ENCODE assay signal across 14 cellular contexts in genomic region chr1:3279182-3279470, GRCh38.
DNase-seq lines count a peak whose midpoint lies in the region; ATAC-seq and TF ChIP-seq lines count a peak whose summit lies in the region.
"Had no signal": no experiment of that assay in that cellular context is flagged by ENCODE, and none has a peak within 500 bp of the region (broad histone marks: within the 10 kb centered on the region; RNA-seq: fewer than 3 reads in every experiment).

No MANE protein-coding gene starts in this region.

- TF ChIP-seq CTCF in thyroid gland (IDR thresholded peaks at IDR 0.05), result no peak
- TF ChIP-seq CTCF in OCI-LY7 (conservative IDR thresholded peaks at IDR 0.05; ENCODE audit: low read length), result no peak
- no peak for TF ChIP-seq CTCF in upper lobe of right lung (IDR thresholded peaks at IDR 0.05)

- H3K27me3 ChIP-seq in thyroid gland (no peaks in the 10 kb centered on the region), upper lobe of right lung (no peaks in the 10 kb centered on the region)

- H3K27ac ChIP-seq in thyroid gland, result peak overlapping the region; percentile 7 to 91 (median 82)
- H3K27ac ChIP-seq in OCI-LY7 (ENCODE audit: low read depth, low read length, poor library complexity, severe bottlenecking), result no peak overlapping the region
- H3K27ac ChIP-seq in upper lobe of right lung, result no peak overlapping the region
- H3K27ac ChIP-seq: BLaER1 treated with 17β-estradiol and CSF1 and Interleukin-3, amounts not matched to agents 10 nM and 100 nM; HL-60 had no signal

- DNase-seq in M059J (ENCODE audit: low read depth) (peak; percentile 18), RPMI7951 (ENCODE audit: low read depth) (peak; percentile 22), midbrain (lab: John Stamatoyannopoulos, UW) (peak; percentile 14), thyroid gland (peak in 1 of 2 donors; percentile 19), OCI-LY7 (ENCODE audit: low spot score) (no peak), upper lobe of right lung (no peak)
- DNase-seq: Calu3, DMS79 treated with DMSO at 0.1 percent for 48 hours, GF-D8, H9 had no signal

- no peaks in the 10 kb centered on the region for H3K9me3 ChIP-seq in thyroid gland
- H3K9me3 ChIP-seq in OCI-LY7 (ENCODE audit: low read length), result no peaks in the 10 kb centered on the region
- H3K9me3 ChIP-seq in upper lobe of right lung, result no peaks in the 10 kb centered on the region
- H3K9me3 ChIP-seq: BLaER1 treated with 17β-estradiol and CSF1 and Interleukin-3, amounts not matched to agents 10 nM and 100 nM had no signal

- ATAC-seq in HG03571 (IDR thresholded peaks at IDR 0.05; ENCODE audit: unreplicated experiment) (no peak), upper lobe of right lung (no peak)
- ATAC-seq: CD8-positive, alpha-beta T cell had no signal

- POLR2A ChIA-PET in OCI-LY7 (lab: Charles Lee), result no interaction called here

- H3K36me3 ChIP-seq in thyroid gland, result no peaks in the 10 kb centered on the region
- H3K36me3 ChIP-seq in OCI-LY7 (ENCODE audit: insufficient read depth, low read length), result no peaks in the 10 kb centered on the region
- H3K36me3 ChIP-seq in upper lobe of right lung, result no peaks in the 10 kb centered on the region
- H3K36me3 ChIP-seq: BLaER1 treated with 17β-estradiol and CSF1 and Interleukin-3, amounts not matched to agents 10 nM and 100 nM had no signal

- H3K4me3 ChIP-seq in thyroid gland (replicated peaks in 1 of 3) (no peak overlapping the region), OCI-LY7 (ENCODE audit: low read depth, low read length, poor library complexity, severe bottlenecking) (no peak overlapping the region), upper lobe of right lung (no peak overlapping the region)
- H3K4me3 ChIP-seq: BLaER1 treated with 17β-estradiol and CSF1 and Interleukin-3, amounts not matched to agents 10 nM and 100 nM had no signal

- intact Hi-C loops in thyroid gland (cut with DNase I) (no loop called here), OCI-LY7 (cut with micrococcal nuclease; ENCODE audit: unreplicated experiment) (no loop called here), upper lobe of right lung (cut with DNase I) (no loop called here)

- TF ChIP-seq POLR2A in thyroid gland (IDR thresholded peaks at IDR 0.05), result no peak

- 88 to 95% methylated on average over 4 of the region's 19 CpGs for WGBS in thyroid gland, 2 donors

- H3K4me2 ChIP-seq in OCI-LY7 (ENCODE audit: low read length), result no peak overlapping the region
- H3K4me2 ChIP-seq: BLaER1 treated with 17β-estradiol and CSF1 and Interleukin-3, amounts not matched to agents 10 nM and 100 nM had no signal

- H3K9me2 ChIP-seq in OCI-LY7 (ENCODE audit: insufficient read depth, low read length), result no peaks in the 10 kb centered on the region

- BruUV-seq in OCI-LY7 (replicated peaks; lab: Mats Ljungman, UMichigan), result no TSS peak

- H3K79me2 ChIP-seq in OCI-LY7 (ENCODE audit: insufficient read depth, low read depth, low read length), result no peaks in the 10 kb centered on the region

- CTCF ChIA-PET in OCI-LY7 (lab: Charles Lee; ENCODE audit: unreplicated experiment), result no interaction called here

- no peak overlapping the region for H2AFZ ChIP-seq in OCI-LY7 (ENCODE audit: low read length)

- H4K20me1 ChIP-seq in OCI-LY7 (ENCODE audit: insufficient read depth, low read length), result no peaks in the 10 kb centered on the region

- peaks cover 49 to 67% of the 10 kb centered on the region in 2 donors for H3K4me1 ChIP-seq in thyroid gland
- H3K4me1 ChIP-seq in OCI-LY7 (ENCODE audit: insufficient read depth, low read length, poor library complexity, severe bottlenecking), result no peaks in the 10 kb centered on the region
- H3K4me1 ChIP-seq in upper lobe of right lung, result no peaks in the 10 kb centered on the region

Comparison
In these comparisons a context has a peak if more than half of its experiments do, and no peak if none do; other contexts are left out.
1. DNase-seq: peak in M059J (single experiment), RPMI7951 (single experiment) and midbrain (single experiment); none in OCI-LY7 (single experiment) and upper lobe of right lung (single experiment).
2. H3K27ac ChIP-seq: peak in thyroid gland (3 of 3); none in OCI-LY7 (single experiment) and upper lobe of right lung (single experiment).